ENCODE assay signal across 22 cellular contexts in the genomic region with DNA sequence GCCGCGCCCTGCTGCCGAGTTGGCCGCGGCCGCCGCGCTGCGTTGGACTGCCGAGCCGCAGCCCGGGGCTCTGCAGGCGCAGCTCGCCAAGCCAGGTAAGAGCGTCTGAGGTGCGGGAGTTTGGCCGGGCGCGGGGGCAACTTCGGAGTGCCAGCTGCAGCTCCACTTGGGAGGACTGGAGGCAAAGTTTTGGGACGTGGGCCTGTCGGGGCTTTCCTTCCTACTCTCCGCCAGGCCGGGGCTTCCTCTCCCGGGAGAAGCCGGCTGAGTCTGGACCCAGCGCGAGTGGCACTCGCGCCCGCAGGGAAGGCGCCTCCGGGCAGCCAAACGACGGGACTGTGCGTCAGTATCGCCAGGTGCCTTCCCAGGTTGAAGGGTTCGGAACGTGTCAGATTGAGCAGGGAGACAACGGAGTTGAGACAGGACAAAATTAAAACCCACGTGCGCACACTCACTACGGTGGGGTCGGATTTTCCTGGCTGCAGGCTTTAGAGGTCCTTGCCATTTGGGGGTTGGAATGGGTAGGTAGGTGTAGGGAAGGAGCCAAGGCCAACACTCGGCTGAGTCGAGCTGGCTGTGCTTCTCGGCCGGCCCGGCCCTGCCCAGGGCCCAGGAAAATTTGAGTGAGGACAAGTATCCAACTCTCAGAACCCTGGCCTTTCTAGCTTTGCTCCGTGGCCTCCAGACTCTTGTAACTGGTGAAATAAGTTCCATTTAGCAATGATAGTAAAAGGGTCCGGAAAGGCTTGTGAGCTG. TPM values are rescaled to one million over a fixed set of nuclear protein-coding genes. Genes with fewer than 3 reads are reported as not detected.
DNase-seq lines count a peak whose midpoint lies in the region; ATAC-seq and TF ChIP-seq lines count a peak whose summit lies in the region.
"Had no signal": no experiment of that assay in that cellular context is flagged by ENCODE, and none has a peak within 500 bp of the region (broad histone marks: within the 10 kb centered on the region; RNA-seq: fewer than 3 reads in every experiment).

No MANE protein-coding gene starts in this region.

- peak overlapping the region; percentile 66 for H3K4me2 ChIP-seq in H9 (ENCODE audit: insufficient read depth, insufficient read length, low read length)

- H3K4me3 Mint-ChIP-seq in H9, result peak overlapping the region; percentile 46 to 71
- H3K4me3 Mint-ChIP-seq: activated CD4-positive, alpha-beta memory T cell treated with anti-CD3 and anti-CD28 coated beads for 36 hours; activated naive CD4-positive, alpha-beta T cell treated with anti-CD3 and anti-CD28 coated beads, Interleukin-2, amount 50 U/mL, for 24 hours had no signal

- no CpG with 5 or more reads among the region's 51 CpGs for WGBS in H9 (ENCODE audit: extremely low coverage, insufficient read length, low lambda C conversion rate)

- no peaks in the 10 kb centered on the region for H3K36me3 Mint-ChIP-seq in H9 (ENCODE audit: insufficient read depth in 1 of 3, low read depth in 3 of 3)
- H3K36me3 Mint-ChIP-seq: activated CD4-positive, alpha-beta memory T cell treated with anti-CD3 and anti-CD28 coated beads for 36 hours; activated naive CD4-positive, alpha-beta T cell treated with anti-CD3 and anti-CD28 coated beads, Interleukin-2, amount 50 U/mL, for 24 hours had no signal

- H3K4ac ChIP-seq in H9 (ENCODE audit: low read depth, low read length), result no peak overlapping the region

- no peak overlapping the region for H3K18ac ChIP-seq in H9 (ENCODE audit: insufficient read length, low read depth, low read length)

- no peak overlapping the region for H2AFZ ChIP-seq in H9 (ENCODE audit: low read length)

- H3K23me2 ChIP-seq in H9 (ENCODE audit: insufficient read length, low read depth, low read length, poor library complexity, severe bottlenecking), result peaks cover 12% of the 10 kb centered on the region

- no peak overlapping the region for H4K8ac ChIP-seq in H9 (replicated peaks; ENCODE audit: insufficient read length, low read depth, low read length)

- H3K79me1 ChIP-seq in H9 (ENCODE audit: insufficient read depth, low read depth, low read length, poor library complexity, severe bottlenecking), result no peaks in the 10 kb centered on the region

- H3K4me1 Mint-ChIP-seq in H9, result peaks cover 35 to 46% of the 10 kb centered on the region in 2 experiments

- H2BK20ac ChIP-seq in H9 (ENCODE audit: low read depth, low read length, poor library complexity, severe bottlenecking), result no peak overlapping the region

- ATAC-seq in HG03025 (IDR thresholded peaks at IDR 0.05; ENCODE audit: low FRiP score, unreplicated experiment) (no peak), GM21423 (IDR thresholded peaks at IDR 0.05; ENCODE audit: unreplicated experiment) (no peak)
- ATAC-seq: heart left ventricle had no signal

- no peak overlapping the region for H3K23ac ChIP-seq in H9 (ENCODE audit: insufficient read length, low read depth, low read length)

- H3K9ac ChIP-seq in H9 (ENCODE audit: extremely low read depth, insufficient read length, low read length) (no peak overlapping the region), iPS-15b (ENCODE audit: low read depth, low read length) (no peak overlapping the region)

- H3K79me2 ChIP-seq in H9 (ENCODE audit: insufficient read depth, low read length), result no peaks in the 10 kb centered on the region

- H4K5ac ChIP-seq in H9 (ENCODE audit: insufficient read length, low read depth, low read length), result no peak overlapping the region

- H2BK15ac ChIP-seq in H9 (ENCODE audit: low read depth, low read length), result no peak overlapping the region

- DNase-seq in H9 (no peak), WERI-Rb-1 (no peak), retina (peak; percentile 68), putamen (ENCODE audit: low spot score) (no peak), NCI-H524 (lab: John Stamatoyannopoulos, UW) (no peak)
- DNase-seq: activated CD4-positive, alpha-beta memory T cell treated with anti-CD3 and anti-CD28 coated beads for 36 hours; activated T-cell treated with anti-CD3 and anti-CD28 coated beads, Interleukin-2, amount 50 U/mL, for 1 hour; GDM1; heart left ventricle; KBM-7; NCI-H82; nucleus accumbens; Peyer's patch; stimulated activated CD4-positive, alpha-beta T cell treated with anti-CD3 and anti-CD28 coated beads, Interleukin-4, amount 100 ng/mL, for 24 hours; stimulated activated CD8-positive, alpha-beta memory T cell treated with anti-CD3 and anti-CD28 coated beads, Interleukin-4, amount 100 ng/mL, for 48 hours had no signal

- no peak for TF ChIP-seq CTCF in H9 (conservative IDR thresholded peaks at IDR 0.05)
- no peak for TF ChIP-seq CTCF in WERI-Rb-1 (IDR thresholded peaks at IDR 0.05; ENCODE audit: low read depth, low read length)

- peaks cover 0 to 2% of the 10 kb centered on the region in 2 experiments; a peak in 3 of 5 replicates for H3K9me3 Mint-ChIP-seq in H9
- H3K9me3 Mint-ChIP-seq: activated CD4-positive, alpha-beta memory T cell treated with anti-CD3 and anti-CD28 coated beads for 36 hours; activated naive CD4-positive, alpha-beta T cell treated with anti-CD3 and anti-CD28 coated beads, Interleukin-2, amount 50 U/mL, for 24 hours had no signal

- H3T11ph ChIP-seq in H9 (ENCODE audit: low read length), result no peak overlapping the region

- H3K4me3 ChIP-seq in WERI-Rb-1 (ENCODE audit: low read depth, low read length), result peak overlapping the region; percentile 54
- H3K4me3 ChIP-seq in iPS-15b (ENCODE audit: low read depth, low read length), result peak overlapping the region; percentile 26
- H3K4me3 ChIP-seq: body of pancreas, GM12878, Peyer's patch had no signal

- H4K91ac ChIP-seq in H9 (ENCODE audit: insufficient read length, low read depth, low read length), result no peak overlapping the region

- H2BK12ac ChIP-seq in H9 (ENCODE audit: insufficient read length, low read depth, low read length), result no peak overlapping the region

- no peak overlapping the region for H2BK5ac ChIP-seq in H9 (ENCODE audit: insufficient read length, low read length)

- peaks cover 96% of the 10 kb centered on the region for H3K27me3 Mint-ChIP-seq in H9 (ENCODE audit: low read depth)

- no peaks in the 10 kb centered on the region for H3K9me3 ChIP-seq in H9 (ENCODE audit: control insufficient read depth, low read depth, low read length)
- H3K9me3 ChIP-seq in WERI-Rb-1 (ENCODE audit: severe bottlenecking), result no peaks in the 10 kb centered on the region
- no peaks in the 10 kb centered on the region for H3K9me3 ChIP-seq in iPS-15b (ENCODE audit: control insufficient read depth, insufficient read depth, low read length)
- H3K9me3 ChIP-seq: body of pancreas, heart left ventricle, Peyer's patch, thoracic aorta had no signal

- no peaks in the 10 kb centered on the region for H4K20me1 ChIP-seq in H9 (ENCODE audit: control insufficient read depth, insufficient read depth, insufficient read length)

- no peak overlapping the region for H2AK5ac ChIP-seq in H9 (ENCODE audit: insufficient read length, low read length)

- H3K56ac ChIP-seq in H9 (ENCODE audit: insufficient read length, low read depth, low read length), result no peak overlapping the region

- H3K27ac Mint-ChIP-seq in H9, result no peak overlapping the region
- H3K27ac Mint-ChIP-seq: activated CD4-positive, alpha-beta memory T cell treated with anti-CD3 and anti-CD28 coated beads for 36 hours; activated naive CD4-positive, alpha-beta T cell treated with anti-CD3 and anti-CD28 coated beads, Interleukin-2, amount 50 U/mL, for 24 hours had no signal

- no peak overlapping the region for H3K14ac ChIP-seq in H9 (ENCODE audit: insufficient read depth, low read length)

- H3K27ac ChIP-seq in H9 (ENCODE audit: insufficient read length, low read depth, low read length), result no peak overlapping the region
- no peak overlapping the region for H3K27ac ChIP-seq in WERI-Rb-1
- H3K27ac ChIP-seq: body of pancreas, heart left ventricle, Peyer's patch, thoracic aorta had no signal

- H3K27me3 ChIP-seq in H9 (ENCODE audit: insufficient read depth, low read length) (peaks cover 86% of the 10 kb centered on the region), WERI-Rb-1 (ENCODE audit: insufficient read depth, low read depth, severe bottlenecking) (peaks cover 15% of the 10 kb centered on the region), iPS-15b (ENCODE audit: control insufficient read depth, insufficient read depth, low read length) (peaks cover 96% of the 10 kb centered on the region)

- H3K4me1 ChIP-seq in H9 (ENCODE audit: insufficient read depth, low read length) (no peaks in the 10 kb centered on the region), iPS-15b (ENCODE audit: control insufficient read depth, insufficient read depth, low read length) (no peaks in the 10 kb centered on the region)

- H2BK120ac ChIP-seq in H9 (ENCODE audit: low read depth, low read length, poor library complexity, severe bottlenecking), result no peak overlapping the region

- H3K36me3 ChIP-seq in WERI-Rb-1, result no peaks in the 10 kb centered on the region
- H3K36me3 ChIP-seq in iPS-15b (ENCODE audit: control insufficient read depth, insufficient read depth, low read length), result no peaks in the 10 kb centered on the region
- H3K36me3 ChIP-seq: heart left ventricle, Peyer's patch, thoracic aorta had no signal

RNA-seq across cellular contexts. Expression of a gene that starts 1.1 kb away (rescaled TPM):
- not detected in 2 replicates for total RNA-seq in H9 (2021)
- total RNA-seq: activated CD4-positive, alpha-beta memory T cell treated with anti-CD3 and anti-CD28 coated beads for 36 hours; body of pancreas; Peyer's patch had no signal
